ENCODE assay signal across 8 cellular contexts in the genomic region with DNA sequence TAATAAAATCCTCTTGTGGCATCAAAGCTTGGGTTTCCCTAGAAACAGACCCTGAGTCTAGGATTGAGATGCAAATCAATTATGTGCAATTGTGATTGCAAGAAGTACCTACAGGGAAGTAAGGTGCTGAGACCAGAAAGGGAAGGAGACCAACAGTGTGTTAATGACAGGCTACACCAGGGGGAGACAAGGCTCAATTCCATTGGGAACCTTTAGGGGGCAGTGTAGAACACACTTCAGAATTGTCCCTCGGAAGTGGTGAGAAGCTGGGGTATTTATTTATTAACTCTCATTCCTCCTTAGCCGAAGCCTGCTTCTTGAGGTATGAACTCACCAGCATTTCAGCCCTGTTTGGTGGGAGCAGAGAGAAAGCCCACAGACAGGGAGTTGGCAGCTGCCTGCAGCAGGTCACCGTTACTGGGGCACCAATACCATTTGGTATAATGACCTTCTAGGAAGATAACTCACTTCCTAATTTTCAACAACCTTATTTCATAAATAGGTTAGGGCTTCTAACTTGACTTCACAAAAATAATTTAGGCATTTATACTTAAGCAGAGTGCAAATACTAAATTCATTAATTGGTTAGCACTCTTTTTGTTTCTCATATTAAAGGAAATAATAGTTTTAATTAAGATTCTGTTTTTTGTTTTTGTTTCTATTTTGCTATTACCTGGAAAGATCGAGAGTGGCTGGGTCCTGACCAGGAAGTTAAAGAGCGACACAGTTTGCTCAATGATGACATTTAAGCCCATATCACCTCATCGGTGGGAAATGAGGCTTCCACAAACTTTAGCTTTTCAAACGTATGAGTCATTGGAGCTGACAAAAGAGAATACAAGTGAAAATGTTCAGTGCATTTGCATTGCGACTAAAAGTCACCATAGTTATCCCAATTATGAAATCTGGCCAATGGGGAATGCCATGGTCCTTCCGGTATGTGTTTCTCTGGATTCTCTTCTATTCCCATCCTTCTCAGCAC.
DNase-seq lines count a peak whose midpoint lies in the region; ATAC-seq and TF ChIP-seq lines count a peak whose summit lies in the region.

No MANE protein-coding gene starts in this region.

- no peak overlapping the region for H2AFZ ChIP-seq in SU-DHL-6 (ENCODE audit: low read depth, low read length, severe bottlenecking)
- no peak overlapping the region for H2AFZ ChIP-seq in neuronal stem cell (ENCODE audit: low read length)

- H4K8ac ChIP-seq in neuronal stem cell (ENCODE audit: low read depth, low read length), result no peak overlapping the region

- H3K36me3 ChIP-seq in SU-DHL-6 (ENCODE audit: low read length) (no peaks in the 10 kb centered on the region), neuronal stem cell (replicated peaks in 1 of 2; ENCODE audit: control insufficient read depth in 2 of 2, insufficient read depth in 2 of 2, low read length in 2 of 2) (no peaks in the 10 kb centered on the region)

- no peaks in the 10 kb centered on the region for H3K79me2 ChIP-seq in SU-DHL-6 (ENCODE audit: insufficient read depth, low read length)

- no TSS peak for BruUV-seq in Calu3 (replicated peaks; lab: Mats Ljungman, UMichigan)

- no peaks in the 10 kb centered on the region for H3K27me3 ChIP-seq in SU-DHL-6 (ENCODE audit: low read length)
- H3K27me3 ChIP-seq in neuronal stem cell (ENCODE audit: control insufficient read depth in 3 of 3, insufficient read depth in 3 of 3, low read depth in 1 of 3, low read length in 3 of 3), result no peaks in the 10 kb centered on the region

- ATAC-seq in GM18909 (IDR thresholded peaks at IDR 0.05; ENCODE audit: poor library complexity, unreplicated experiment) (peak; percentile 96), HG03457 (IDR thresholded peaks at IDR 0.05; ENCODE audit: unreplicated experiment) (no peak)

- H3K4me3 ChIP-seq in SU-DHL-6 (ENCODE audit: insufficient read depth, low read length, poor library complexity, severe bottlenecking) (no peak overlapping the region), neuronal stem cell (ENCODE audit: low read length in 2 of 2) (no peak overlapping the region)

- no peaks in the 10 kb centered on the region for H3F3A ChIP-seq in SU-DHL-6 (ENCODE audit: insufficient read depth)

- H2AK5ac ChIP-seq in neuronal stem cell (ENCODE audit: low read depth, low read length), result no peak overlapping the region

- H4K91ac ChIP-seq in neuronal stem cell (ENCODE audit: low read depth, low read length, poor library complexity), result no peak overlapping the region

- no peaks in the 10 kb centered on the region for H3K27me3 Mint-ChIP-seq in Calu3 (ENCODE audit: unreplicated experiment)

- no peaks in the 10 kb centered on the region for H3K4me1 Mint-ChIP-seq in Calu3 (ENCODE audit: low read depth, unreplicated experiment)

- no peak overlapping the region for H3K4ac ChIP-seq in neuronal stem cell (ENCODE audit: low read length)

- H3K9ac ChIP-seq in SU-DHL-6 (ENCODE audit: low read length) (no peak overlapping the region), neuronal stem cell (ENCODE audit: low read depth, low read length, poor library complexity) (no peak overlapping the region)

- no peak overlapping the region for H3K27ac Mint-ChIP-seq in Calu3 (ENCODE audit: unreplicated experiment)

- TF ChIP-seq CTCF in Calu3 (IDR thresholded peaks at IDR 0.05; ENCODE audit: unreplicated experiment) (peak; percentile 85), SU-DHL-6 (IDR thresholded peaks at IDR 0.05; ENCODE audit: insufficient read depth, low read length, poor library complexity, severe bottlenecking) (peak; percentile 67)

- no peak overlapping the region for H2BK120ac ChIP-seq in neuronal stem cell (ENCODE audit: low read depth, low read length)

- no peaks in the 10 kb centered on the region for H3K9me3 Mint-ChIP-seq in Calu3 (ENCODE audit: low read depth, unreplicated experiment)

- no peaks in the 10 kb centered on the region for H3K4me1 ChIP-seq in neuronal stem cell (ENCODE audit: control insufficient read depth in 2 of 2, insufficient read depth in 1 of 2, low read depth in 1 of 2, low read length in 2 of 2)

- H3K27ac ChIP-seq in SU-DHL-6 (ENCODE audit: low read depth, low read length) (no peak overlapping the region), neuronal stem cell (replicated peaks; ENCODE audit: low read length) (no peak overlapping the region)

- peak; percentile 69 for DNase-seq in Calu3
- peak; percentile 60 for DNase-seq in fibroblast of peridontal ligament (ENCODE audit: extremely low read depth)
- DNase-seq in neuronal stem cell (ENCODE audit: low spot score), result peak; percentile 42
- no peak for DNase-seq in activated CD8-positive, alpha-beta memory T cell treated with anti-CD3 and anti-CD28 coated beads, Interleukin-2, amount 50 U/mL, for 4 hours

- H3K36me3 Mint-ChIP-seq in Calu3 (ENCODE audit: insufficient read depth, unreplicated experiment), result no peaks in the 10 kb centered on the region

- no peak overlapping the region for H3K23ac ChIP-seq in neuronal stem cell (ENCODE audit: low read depth, low read length, poor library complexity)

- WGBS in neuronal stem cell (ENCODE audit: extremely low coverage in 2 of 2, insufficient read length in 2 of 2, insufficient replicate concordance in 1 of 2), 2 donors, result no CpG with 5 or more reads among the region's 9 CpGs

- no peak overlapping the region for H3K4me3 Mint-ChIP-seq in Calu3 (ENCODE audit: low read depth, unreplicated experiment)

- no peak overlapping the region for H3K4me2 ChIP-seq in SU-DHL-6 (ENCODE audit: low read depth, low read length, poor library complexity, severe bottlenecking)
- no peak overlapping the region for H3K4me2 ChIP-seq in neuronal stem cell (ENCODE audit: insufficient read depth, low read length, poor library complexity, severe bottlenecking)

- H2BK15ac ChIP-seq in neuronal stem cell (ENCODE audit: low read length), result no peak overlapping the region

- no peak overlapping the region for H2BK5ac ChIP-seq in neuronal stem cell (ENCODE audit: low read length)

- CTCF ChIA-PET in Calu3 (lab: Charles Lee), result interaction anchor here (0.6 to 1.8 kb wide), 8 partner anchors 16 to 382 kb away, joined by 3 to 13 read pairs (median 6); no protein-coding TSS in a partner anchor

- TF ChIP-seq EP300 in Ishikawa (IDR thresholded peaks at IDR 0.05; ENCODE audit: borderline replicate concordance), result no peak

- H3K9me3 ChIP-seq in SU-DHL-6 (ENCODE audit: insufficient read depth, low read length) (no peaks in the 10 kb centered on the region), neuronal stem cell (replicated peaks in 1 of 2; ENCODE audit: control insufficient read depth in 2 of 2, insufficient read depth in 1 of 2, low read depth in 1 of 2, low read length in 2 of 2) (no peaks in the 10 kb centered on the region)

- peak; percentile 61 for TF ChIP-seq RAD21 in Ishikawa (IDR thresholded peaks at IDR 0.05; ENCODE audit: low read depth)

- no peaks in the 10 kb centered on the region for H4K20me1 ChIP-seq in SU-DHL-6 (ENCODE audit: low read depth, low read length)

- no peaks in the 10 kb centered on the region for H3K9me2 ChIP-seq in SU-DHL-6 (replicated peaks; ENCODE audit: insufficient read depth, low read length)

- H3K79me1 ChIP-seq in neuronal stem cell (ENCODE audit: low read depth, low read length), result no peaks in the 10 kb centered on the region

- intact Hi-C loops in Calu3 (cut with micrococcal nuclease; ENCODE audit: unreplicated experiment), result loop anchor here (1.0 to 10.0 kb wide), 4 partner anchors 101 to 336 kb away; no protein-coding TSS in a partner anchor

- H3K14ac ChIP-seq in neuronal stem cell (ENCODE audit: low read length), result no peak overlapping the region

- no peak overlapping the region for H2BK12ac ChIP-seq in neuronal stem cell (ENCODE audit: low read length)

- H3K18ac ChIP-seq in neuronal stem cell (ENCODE audit: low read length), result no peak overlapping the region

TF ChIP-seq in Ishikawa, 13 proteins besides CTCF, POLR2A, EP300 and RAD21 (continues in another document):
- TF ChIP-seq TEAD4 (IDR thresholded peaks at IDR 0.05) (no peak), FOXM1 (IDR thresholded peaks at IDR 0.05; ENCODE audit: borderline replicate concordance, low read depth) (no peak), CEBPB (IDR thresholded peaks at IDR 0.05) (no peak), EGR1 (IDR thresholded peaks at IDR 0.05) (no peak), ZBTB7A (IDR thresholded peaks at IDR 0.05; ENCODE audit: low read depth) (no peak), NFIC (IDR thresholded peaks at IDR 0.05) (no peak), CREB1 (IDR thresholded peaks at IDR 0.05; ENCODE audit: low read depth) (no peak), YY1 (IDR thresholded peaks at IDR 0.05; ENCODE audit: low read depth) (no peak), TAF1 (IDR thresholded peaks at IDR 0.05; ENCODE audit: low read depth) (no peak), TCF12 (IDR thresholded peaks at IDR 0.05; ENCODE audit: low read depth) (no peak)
- TF ChIP-seq, protein P1, sequence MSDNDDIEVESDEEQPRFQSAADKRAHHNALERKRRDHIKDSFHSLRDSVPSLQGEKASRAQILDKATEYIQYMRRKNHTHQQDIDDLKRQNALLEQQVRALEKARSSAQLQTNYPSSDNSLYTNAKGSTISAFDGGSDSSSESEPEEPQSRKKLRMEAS (IDR thresholded peaks at IDR 0.05), result no peak
- TF ChIP-seq, protein P2, sequence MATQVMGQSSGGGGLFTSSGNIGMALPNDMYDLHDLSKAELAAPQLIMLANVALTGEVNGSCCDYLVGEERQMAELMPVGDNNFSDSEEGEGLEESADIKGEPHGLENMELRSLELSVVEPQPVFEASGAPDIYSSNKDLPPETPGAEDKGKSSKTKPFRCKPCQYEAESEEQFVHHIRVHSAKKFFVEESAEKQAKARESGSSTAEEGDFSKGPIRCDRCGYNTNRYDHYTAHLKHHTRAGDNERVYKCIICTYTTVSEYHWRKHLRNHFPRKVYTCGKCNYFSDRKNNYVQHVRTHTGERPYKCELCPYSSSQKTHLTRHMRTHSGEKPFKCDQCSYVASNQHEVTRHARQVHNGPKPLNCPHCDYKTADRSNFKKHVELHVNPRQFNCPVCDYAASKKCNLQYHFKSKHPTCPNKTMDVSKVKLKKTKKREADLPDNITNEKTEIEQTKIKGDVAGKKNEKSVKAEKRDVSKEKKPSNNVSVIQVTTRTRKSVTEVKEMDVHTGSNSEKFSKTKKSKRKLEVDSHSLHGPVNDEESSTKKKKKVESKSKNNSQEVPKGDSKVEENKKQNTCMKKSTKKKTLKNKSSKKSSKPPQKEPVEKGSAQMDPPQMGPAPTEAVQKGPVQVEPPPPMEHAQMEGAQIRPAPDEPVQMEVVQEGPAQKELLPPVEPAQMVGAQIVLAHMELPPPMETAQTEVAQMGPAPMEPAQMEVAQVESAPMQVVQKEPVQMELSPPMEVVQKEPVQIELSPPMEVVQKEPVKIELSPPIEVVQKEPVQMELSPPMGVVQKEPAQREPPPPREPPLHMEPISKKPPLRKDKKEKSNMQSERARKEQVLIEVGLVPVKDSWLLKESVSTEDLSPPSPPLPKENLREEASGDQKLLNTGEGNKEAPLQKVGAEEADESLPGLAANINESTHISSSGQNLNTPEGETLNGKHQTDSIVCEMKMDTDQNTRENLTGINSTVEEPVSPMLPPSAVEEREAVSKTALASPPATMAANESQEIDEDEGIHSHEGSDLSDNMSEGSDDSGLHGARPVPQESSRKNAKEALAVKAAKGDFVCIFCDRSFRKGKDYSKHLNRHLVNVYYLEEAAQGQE (IDR thresholded peaks at IDR 0.05; ENCODE audit: low read depth), result no peak
